Comparison of ENCODE assay signal across 1 cellular context in genomic region chr3:52197499-52197841, GRCh38.
TF ChIP-seq lines count a peak whose summit lies in the region.

No MANE protein-coding gene starts in this region.

TF ChIP-seq in HEK293, 187 proteins besides CTCF, POLR2A, EP300 and RAD21 (continued from another document):
- TF ChIP-seq, protein P1, sequence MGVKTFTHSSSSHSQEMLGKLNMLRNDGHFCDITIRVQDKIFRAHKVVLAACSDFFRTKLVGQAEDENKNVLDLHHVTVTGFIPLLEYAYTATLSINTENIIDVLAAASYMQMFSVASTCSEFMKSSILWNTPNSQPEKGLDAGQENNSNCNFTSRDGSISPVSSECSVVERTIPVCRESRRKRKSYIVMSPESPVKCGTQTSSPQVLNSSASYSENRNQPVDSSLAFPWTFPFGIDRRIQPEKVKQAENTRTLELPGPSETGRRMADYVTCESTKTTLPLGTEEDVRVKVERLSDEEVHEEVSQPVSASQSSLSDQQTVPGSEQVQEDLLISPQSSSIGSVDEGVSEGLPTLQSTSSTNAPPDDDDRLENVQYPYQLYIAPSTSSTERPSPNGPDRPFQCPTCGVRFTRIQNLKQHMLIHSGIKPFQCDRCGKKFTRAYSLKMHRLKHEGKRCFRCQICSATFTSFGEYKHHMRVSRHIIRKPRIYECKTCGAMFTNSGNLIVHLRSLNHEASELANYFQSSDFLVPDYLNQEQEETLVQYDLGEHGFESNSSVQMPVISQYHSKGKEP (tag by site-specific recombination; IDR thresholded peaks at IDR 0.05): no peak
- no peak for TF ChIP-seq ZNF341 (tag by site-specific recombination; IDR thresholded peaks at IDR 0.05; ENCODE audit: low read depth)
